In the genomic region with DNA sequence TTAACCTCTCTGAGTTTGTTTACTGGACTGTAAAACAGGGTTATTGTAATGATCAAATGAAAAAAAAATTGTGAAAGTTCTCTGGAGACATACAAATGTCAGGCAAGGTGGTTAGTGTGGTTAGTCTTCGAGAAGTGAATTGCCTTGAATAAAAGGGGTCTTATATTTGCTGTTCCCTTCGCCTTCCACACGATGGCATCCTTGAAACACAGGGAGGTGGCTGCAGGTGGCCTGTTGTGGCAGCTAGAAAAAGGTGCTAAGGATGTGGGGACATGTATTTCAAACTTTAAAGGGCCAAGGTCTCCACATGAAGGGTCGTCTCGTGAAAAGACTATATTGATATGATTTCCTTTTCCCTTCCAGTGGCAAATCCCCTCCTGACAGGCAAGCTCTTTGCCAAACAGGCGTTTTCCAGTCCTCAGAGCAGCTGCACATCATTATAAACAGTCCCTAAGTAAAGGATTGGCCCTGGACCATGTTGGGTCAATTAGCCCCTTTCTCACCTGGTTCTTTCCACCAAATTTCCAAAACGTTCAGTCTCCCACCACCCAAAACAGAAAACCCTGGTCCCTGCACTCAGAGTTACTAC, we compare ENCODE assay signal across 8 cellular contexts.
A peak's percentile ranks its signal among the peaks of the same experiment; 100 is the strongest.
DNase-seq lines count a peak whose midpoint lies in the region; ATAC-seq and TF ChIP-seq lines count a peak whose summit lies in the region.

No MANE protein-coding gene starts in this region.

- H3K9me3 ChIP-seq in ascending aorta = no peaks in the 10 kb centered on the region

- peak; percentile 40 to 66 (median 66) for TF ChIP-seq CTCF in ascending aorta (IDR thresholded peaks at IDR 0.05)

- intact Hi-C loops in ascending aorta (cut with DNase I) = no loop called here

- no peaks in the 10 kb centered on the region for H3K27me3 ChIP-seq in ascending aorta

- no peak overlapping the region for H3K27ac ChIP-seq in ascending aorta

- peaks cover 5 to 14% of the 10 kb centered on the region in 2 donors for H3K4me1 ChIP-seq in ascending aorta

- DNase-seq in Daoy (ENCODE audit: low read depth) (peak; percentile 63), HT1080 (ENCODE audit: low read depth) (peak; percentile 61), SKM-1 (lab: John Stamatoyannopoulos, UW; ENCODE audit: unreplicated experiment) (peak; percentile 38), ascending aorta (ENCODE audit: low spot score in 2 of 2) (no peak), kidney tubule cell (ENCODE audit: low spot score) (peak; percentile 62), NCI-H187 (lab: John Stamatoyannopoulos, UW) (no peak)
- DNase-seq in stimulated activated naive CD8-positive, alpha-beta T cell treated with anti-CD3 and anti-CD28 coated beads, Interleukin-15, Interleukin-2, amounts not matched to agents 100 U/mL and 50 U/mL, for 24 hours = peak; percentile 65

- no peak for ATAC-seq in stimulated activated naive CD8-positive, alpha-beta T cell treated with anti-CD3 and anti-CD28 coated beads, Interleukin-15, Interleukin-2, amounts not matched to agents 100 U/mL and 50 U/mL, for 24 hours
- ATAC-seq in HG02885 (IDR thresholded peaks at IDR 0.05; ENCODE audit: poor library complexity, unreplicated experiment) = no peak

- H3K4me3 ChIP-seq in ascending aorta = no peak overlapping the region

- no peaks in the 10 kb centered on the region for H3K36me3 ChIP-seq in ascending aorta

Comparison
In these comparisons a context has a peak if more than half of its experiments do, and no peak if none do; other contexts are left out.
1. DNase-seq: peak in Daoy (single experiment), HT1080 (single experiment), SKM-1 (single experiment), kidney tubule cell (single experiment) and stimulated activated naive CD8-positive, alpha-beta T cell treated with anti-CD3 and anti-CD28 coated beads, Interleukin-15, Interleukin-2, amounts not matched to agents 100 U/mL and 50 U/mL, for 24 hours (single experiment); none in ascending aorta (0 of 2) and NCI-H187 (0 of 2).